ENCODE assay signal across 2 cellular contexts in genomic region chr3:129491794-129492193, GRCh38.
TF ChIP-seq lines count a peak whose summit lies in the region.

No MANE protein-coding gene starts in this region.

TF ChIP-seq in IMR-90, 13 proteins besides CTCF, POLR2A, EP300 and RAD21:
- TF ChIP-seq NFE2L2 (IDR thresholded peaks at IDR 0.05; ENCODE audit: low read depth, low read length) (no peak), RCOR1 (IDR thresholded peaks at IDR 0.05; ENCODE audit: insufficient replicate concordance, low read length) (no peak), SMC3 (IDR thresholded peaks at IDR 0.05; ENCODE audit: low read depth, low read length) (0 out of 2 replicates have a peak, but pooled peaks have one; percentile 5), MAFK (IDR thresholded peaks at IDR 0.05; ENCODE audit: low read depth, low read length) (no peak), MAZ (IDR thresholded peaks at IDR 0.05; ENCODE audit: borderline replicate concordance, low read depth, low read length) (no peak), ELK1 (IDR thresholded peaks at IDR 0.05; ENCODE audit: borderline replicate concordance, low read depth, low read length) (no peak), CHD1 (IDR thresholded peaks at IDR 0.05; ENCODE audit: low read depth, low read length) (no peak), CEBPB (IDR thresholded peaks at IDR 0.05; ENCODE audit: low read depth, low read length) (peak; percentile 66), USF2 (IDR thresholded peaks at IDR 0.05; ENCODE audit: low read depth, low read length) (no peak), RFX5 (IDR thresholded peaks at IDR 0.05; ENCODE audit: low read depth, low read length) (no peak), FOS (IDR thresholded peaks at IDR 0.05; ENCODE audit: low read depth, low read length) (peak; percentile 63), MXI1 (IDR thresholded peaks at IDR 0.05; ENCODE audit: borderline replicate concordance, low read depth, low read length) (no peak), BHLHE40 (IDR thresholded peaks at IDR 0.05; ENCODE audit: low read depth, low read length) (no peak)
TF ChIP-seq in IMR-90: peak in this region for 3.

TF ChIP-seq in H1, 55 proteins besides CTCF, POLR2A, EP300 and RAD21:
- TF ChIP-seq TAF1 (IDR thresholded peaks at IDR 0.05; ENCODE audit: low read depth, low read length), result no peak
- no peak for TF ChIP-seq BCL11A (IDR thresholded peaks at IDR 0.05; ENCODE audit: low read depth in 2 of 2, low read length in 2 of 2)
- TF ChIP-seq SIRT6 (IDR thresholded peaks at IDR 0.05; ENCODE audit: low read length), result no peak
- no peak for TF ChIP-seq TAF7 (optimal IDR thresholded peaks at IDR 0.05; ENCODE audit: borderline replicate concordance, low read depth, low read length)
- TF ChIP-seq E2F6 (IDR thresholded peaks at IDR 0.05), result no peak
- no peak for TF ChIP-seq CTBP2 (IDR thresholded peaks at IDR 0.05; ENCODE audit: borderline replicate concordance, insufficient read depth, insufficient read length, low read length)
- TF ChIP-seq POLR2AphosphoS5 (IDR thresholded peaks at IDR 0.05; ENCODE audit: low read depth, low read length), result no peak
- TF ChIP-seq CHD7 (IDR thresholded peaks at IDR 0.05; ENCODE audit: insufficient replicate concordance, low read length), result no peak
- no peak for TF ChIP-seq SUZ12 (IDR thresholded peaks at IDR 0.05; ENCODE audit: low read length)
- no peak for TF ChIP-seq EZH2 (IDR thresholded peaks at IDR 0.05; ENCODE audit: low read depth, low read length, severe bottlenecking)
- no peak for TF ChIP-seq ATF3 (IDR thresholded peaks at IDR 0.05; ENCODE audit: insufficient read depth, low read depth, low read length)
- TF ChIP-seq RBBP5 (IDR thresholded peaks at IDR 0.05; ENCODE audit: borderline replicate concordance, low read depth, low read length), result no peak
